In genomic region chr11:35815556-35816315, GRCh38 we compare ENCODE assay signal across 15 cellular contexts.
DNase-seq lines count a peak whose midpoint lies in the region; ATAC-seq and TF ChIP-seq lines count a peak whose summit lies in the region.
"Had no signal": no experiment of that assay in that cellular context is flagged by ENCODE, and none has a peak within 500 bp of the region (broad histone marks: within the 10 kb centered on the region; RNA-seq: fewer than 3 reads in every experiment).

No MANE protein-coding gene starts in this region.

- H3K4me1 Mint-ChIP-seq in WTC11, result peaks cover 7% of the 10 kb centered on the region; the same call in 1 of the 2 replicates

- no peaks in the 10 kb centered on the region for H3K27me3 Mint-ChIP-seq in WTC11 (ENCODE audit: low read depth)

- POLR2A ChIA-PET in WTC11 (lab: Charles Lee), result no interaction called here

- H3K36me3 Mint-ChIP-seq in WTC11, result no peaks in the 10 kb centered on the region

- H3K9me3 Mint-ChIP-seq in WTC11, result no peaks in the 10 kb centered on the region
- H3K9me3 Mint-ChIP-seq: activated T-helper 1 cell treated with anti-CD3 and anti-CD28 coated beads, Interleukin-12 subunit alpha, Interleukin-12 subunit beta, Interleukin-2, Interleukin-4 antibody, amounts not matched to agents 30 ng/mL and 10 ng/mL and 1 ng/mL, durations not matched to agents 14 hours and 24 hours and 36 hours had no signal

- H3K27ac Mint-ChIP-seq in WTC11, result no peak overlapping the region
- H3K27ac Mint-ChIP-seq: activated T-helper 1 cell treated with anti-CD3 and anti-CD28 coated beads, Interleukin-12 subunit alpha, Interleukin-12 subunit beta, Interleukin-2, Interleukin-4 antibody, amounts not matched to agents 30 ng/mL and 10 ng/mL and 1 ng/mL, durations not matched to agents 14 hours and 24 hours and 36 hours had no signal

- CTCF ChIA-PET in WTC11 (lab: Charles Lee), result no interaction called here

- DNase-seq in AG10803 (ENCODE audit: low read depth) (peak; percentile 73), NCI-H748 (lab: John Stamatoyannopoulos, UW; ENCODE audit: unreplicated experiment) (peak; percentile 59), fibroblast of pulmonary artery (ENCODE audit: low read depth) (peak; percentile 85), mucosa of gallbladder (ENCODE audit: low spot score) (peak; percentile 46), NCI-H2227 treated with DMSO at 0.1 percent for 48 hours (lab: John Stamatoyannopoulos, UW) (no peak), NCI-H526 (lab: John Stamatoyannopoulos, UW) (no peak), Kasumi-1 (lab: John Stamatoyannopoulos, UW) (no peak), WTC11 (ENCODE audit: low spot score) (no peak)
- DNase-seq: activated CD4-positive, alpha-beta T cell treated with anti-CD3 and anti-CD28 coated beads, Interleukin-2, amount 50 U/mL, for 4 hours; anterior cingulate cortex; dorsolateral prefrontal cortex; glutamatergic neuron; NCI-H1105 had no signal

- ATAC-seq in WTC11, result no peak

- H3K4me3 Mint-ChIP-seq in WTC11, result no peak overlapping the region
- H3K4me3 Mint-ChIP-seq: activated T-helper 1 cell treated with anti-CD3 and anti-CD28 coated beads, Interleukin-12 subunit alpha, Interleukin-12 subunit beta, Interleukin-2, Interleukin-4 antibody, amounts not matched to agents 30 ng/mL and 10 ng/mL and 1 ng/mL, durations not matched to agents 14 hours and 24 hours and 36 hours had no signal

- H3K4me3 ChIP-seq in AG10803 (ENCODE audit: low read length) (no peak overlapping the region), fibroblast of pulmonary artery (replicated peaks; ENCODE audit: low read depth, low read length) (no peak overlapping the region)
- H3K4me3 ChIP-seq: dorsolateral prefrontal cortex, tibial artery had no signal

- no peak for TF ChIP-seq CTCF in AG10803 (conservative IDR thresholded peaks at IDR 0.05; ENCODE audit: low read length)
- TF ChIP-seq CTCF in fibroblast of pulmonary artery (IDR thresholded peaks at IDR 0.05; ENCODE audit: low read length, missing control alignments), result no peak
- no peak for TF ChIP-seq CTCF in WTC11 (IDR thresholded peaks at IDR 0.05)

TF ChIP-seq in WTC11, 78 proteins besides CTCF, POLR2A, EP300 and RAD21:
- TF ChIP-seq NFYB (CRISPR knock-in tag; conservative IDR thresholded peaks at IDR 0.05; ENCODE audit: low read depth), result no peak
- no peak for TF ChIP-seq NR2C2 (CRISPR knock-in tag; IDR thresholded peaks at IDR 0.05)
- no peak for TF ChIP-seq JAZF1 (CRISPR knock-in tag; IDR thresholded peaks at IDR 0.05)
- TF ChIP-seq FOXK1 (CRISPR knock-in tag; IDR thresholded peaks at IDR 0.05), result no peak
- no peak for TF ChIP-seq CDX4 (CRISPR knock-in tag; IDR thresholded peaks at IDR 0.05; ENCODE audit: borderline replicate concordance)
- TF ChIP-seq ZMAT4 (CRISPR knock-in tag; IDR thresholded peaks at IDR 0.05), result no peak
- TF ChIP-seq ZNF396 (CRISPR knock-in tag; IDR thresholded peaks at IDR 0.05; ENCODE audit: borderline replicate concordance), result no peak
- no peak for TF ChIP-seq ATF6 (CRISPR knock-in tag; IDR thresholded peaks at IDR 0.05)
- no peak for TF ChIP-seq ATF2 (CRISPR knock-in tag; IDR thresholded peaks at IDR 0.05; ENCODE audit: borderline replicate concordance, low read depth)
- TF ChIP-seq IRF2 (CRISPR knock-in tag; IDR thresholded peaks at IDR 0.05; ENCODE audit: borderline replicate concordance, low read depth), result no peak

Comparison
In these comparisons a context has a peak if more than half of its experiments do, and no peak if none do; other contexts are left out.
1. DNase-seq: peak in AG10803 (single experiment), NCI-H748 (single experiment), fibroblast of pulmonary artery (single experiment) and mucosa of gallbladder (single experiment); none in NCI-H2227 treated with DMSO at 0.1 percent for 48 hours (single experiment), NCI-H526 (0 of 2), Kasumi-1 (0 of 2) and WTC11 (single experiment).